In genomic region chr14:100237735-100238418, GRCh38 we compare ENCODE assay signal across 8 cellular contexts. TPM values are rescaled to one million over a fixed set of nuclear protein-coding genes. Genes with fewer than 3 reads are reported as not detected.
DNase-seq lines count a peak whose midpoint lies in the region; ATAC-seq, FAIRE-seq and TF ChIP-seq lines count a peak whose summit lies in the region.

No MANE protein-coding gene starts in this region.

- intact Hi-C loops in activated CD4-positive, alpha-beta memory T cell treated with anti-CD3 and anti-CD28 coated beads for 36 hours (cut with micrococcal nuclease): loop anchor here (1.0 to 5.0 kb wide), 4 partner anchors 17 to 1524 kb away; partner anchors contain the start of genes CCNK, PPP2R5C and SETD3
- intact Hi-C loops in endothelial cell of umbilical vein (cut with micrococcal nuclease): loop anchor here (1.0 to 5.0 kb wide), 3 partner anchors 68 to 266 kb away; partner anchors contain the start of gene SLC25A29
- intact Hi-C loops in testis (cut with DNase I; ENCODE audit: low total_unique reads): no loop called here

- no peak for DNase-seq in GM12864 (ENCODE audit: low read depth)
- DNase-seq in NCI-H524 treated with DMSO at 0.1 percent for 48 hours (lab: John Stamatoyannopoulos, UW): peak; percentile 24
- peak; percentile 75 for DNase-seq in activated CD4-positive, alpha-beta memory T cell treated with anti-CD3 and anti-CD28 coated beads for 36 hours
- peak; percentile 34 for DNase-seq in endothelial cell of umbilical vein (ENCODE audit: low read depth, low spot score)
- peak; percentile 65 for DNase-seq in testis

- H3K9ac ChIP-seq in endothelial cell of umbilical vein (replicated peaks; ENCODE audit: extremely low read depth, insufficient read depth, low read length) (peak overlapping the region; percentile 97), muscle layer of colon (ENCODE audit: low read length) (peak overlapping the region; percentile 49)

- peaks cover 34% of the 10 kb centered on the region for H3K36me3 Mint-ChIP-seq in activated CD4-positive, alpha-beta memory T cell treated with anti-CD3 and anti-CD28 coated beads for 36 hours

- H3K27me3 Mint-ChIP-seq in activated CD4-positive, alpha-beta memory T cell treated with anti-CD3 and anti-CD28 coated beads for 36 hours: peaks cover 2% of the 10 kb centered on the region

- peaks cover 11% of the 10 kb centered on the region for H4K20me1 ChIP-seq in endothelial cell of umbilical vein (replicated peaks; ENCODE audit: control insufficient read depth, extremely low read depth, insufficient read depth, low read length)

- H3K79me2 ChIP-seq in endothelial cell of umbilical vein (ENCODE audit: control insufficient read depth, insufficient read depth, low read length): peaks cover 86% of the 10 kb centered on the region

- H3K9me3 Mint-ChIP-seq in activated CD4-positive, alpha-beta memory T cell treated with anti-CD3 and anti-CD28 coated beads for 36 hours: no peaks in the 10 kb centered on the region

- H3K27ac Mint-ChIP-seq in activated CD4-positive, alpha-beta memory T cell treated with anti-CD3 and anti-CD28 coated beads for 36 hours: peak overlapping the region; percentile 92

- BruUV-seq in endothelial cell of umbilical vein (replicated peaks; lab: Mats Ljungman, UMichigan): no TSS peak

- H3K4me3 ChIP-seq in GM12864 (ENCODE audit: low read depth, low read length) (peak overlapping the region; percentile 67), endothelial cell of umbilical vein (replicated peaks in 1 of 3; ENCODE audit: insufficient read depth in 1 of 3, low read depth in 1 of 3, low read length in 3 of 3) (peak overlapping the region; percentile 72 to 100 (median 99)), muscle layer of colon (ENCODE audit: low read depth in 1 of 2, low read length in 2 of 2) (peak overlapping the region; percentile 64 to 71), testis (peak overlapping the region; percentile 99 to 100)

- FAIRE-seq in endothelial cell of umbilical vein (lab: Jason Lieb, UNC): no peak

- ATAC-seq in HG02884 (IDR thresholded peaks at IDR 0.05; ENCODE audit: unreplicated experiment) (peak; percentile 7), GM18909 (IDR thresholded peaks at IDR 0.05; ENCODE audit: poor library complexity, unreplicated experiment) (no peak)

- TF ChIP-seq POLR2A in endothelial cell of umbilical vein (IDR thresholded peaks at IDR 0.05; ENCODE audit: low read depth, low read length) (peak; percentile 10), testis (IDR thresholded peaks at IDR 0.05) (no peak)

- H3K27me3 ChIP-seq in endothelial cell of umbilical vein (ENCODE audit: control insufficient read depth in 2 of 2, insufficient read depth in 2 of 2, low read length in 2 of 2) (no peaks in the 10 kb centered on the region), muscle layer of colon (ENCODE audit: control insufficient read depth in 1 of 2, insufficient read depth in 2 of 2, low read length in 2 of 2) (no peaks in the 10 kb centered on the region), testis (no peaks in the 10 kb centered on the region)

- CTCF ChIA-PET in activated CD4-positive, alpha-beta memory T cell treated with anti-CD3 and anti-CD28 coated beads for 36 hours (lab: Charles Lee): interaction anchor here (0.9 to 3.2 kb wide), 6 partner anchors 13 to 255 kb away, joined by 3 to 19 read pairs (median 8); no protein-coding TSS in a partner anchor
- CTCF ChIA-PET in endothelial cell of umbilical vein (lab: Charles Lee): interaction anchor here (1.0 to 1.2 kb wide), 2 partner anchors 45 to 130 kb away, joined by 3 to 5 read pairs; no protein-coding TSS in a partner anchor

- TF ChIP-seq CTCF in GM12864 (IDR thresholded peaks at IDR 0.05; ENCODE audit: low read depth, low read length, missing control alignments) (no peak), endothelial cell of umbilical vein (IDR thresholded peaks at IDR 0.05; ENCODE audit: extremely low read depth in 1 of 2, insufficient read depth in 1 of 2, low read depth in 1 of 2, low read length in 2 of 2) (no peak), testis (IDR thresholded peaks at IDR 0.05) (no peak)

- H3K9me3 ChIP-seq in endothelial cell of umbilical vein (replicated peaks; ENCODE audit: control insufficient read depth, insufficient read depth, low read length) (no peaks in the 10 kb centered on the region), muscle layer of colon (ENCODE audit: low read length) (no peaks in the 10 kb centered on the region), testis (no peaks in the 10 kb centered on the region)

- no peaks in the 10 kb centered on the region for H3K9me1 ChIP-seq in endothelial cell of umbilical vein (replicated peaks; ENCODE audit: control insufficient read depth, extremely low read depth, insufficient read depth, low read length)

- no peaks in the 10 kb centered on the region for H3K36me3 ChIP-seq in endothelial cell of umbilical vein (ENCODE audit: control insufficient read depth in 2 of 2, extremely low read depth in 1 of 2, insufficient read depth in 2 of 2, low read length in 2 of 2)
- H3K36me3 ChIP-seq in muscle layer of colon (ENCODE audit: insufficient read depth, low read length): no peaks in the 10 kb centered on the region
- no peaks in the 10 kb centered on the region for H3K36me3 ChIP-seq in testis (ENCODE audit: low read depth, missing control alignments)

- peak overlapping the region; percentile 44 for H2AFZ ChIP-seq in endothelial cell of umbilical vein (ENCODE audit: low read depth, low read length)

- H3K4me3 Mint-ChIP-seq in activated CD4-positive, alpha-beta memory T cell treated with anti-CD3 and anti-CD28 coated beads for 36 hours: peak overlapping the region; percentile 89

- POLR2A ChIA-PET in activated CD4-positive, alpha-beta memory T cell treated with anti-CD3 and anti-CD28 coated beads for 36 hours (lab: Charles Lee): interaction anchor here (1.0 to 5.0 kb wide), 5 partner anchors 14 to 140 kb away, joined by 3 to 64 read pairs (median 6); a partner anchor contains a TSS
- POLR2A ChIA-PET in endothelial cell of umbilical vein (lab: Charles Lee): no interaction called here

- H3K4me1 ChIP-seq in endothelial cell of umbilical vein (ENCODE audit: control insufficient read depth, extremely low read depth, insufficient read depth, low read length) (peaks cover 22% of the 10 kb centered on the region), muscle layer of colon (ENCODE audit: insufficient read depth, low read length) (peaks cover 31% of the 10 kb centered on the region), testis (peaks cover 22% of the 10 kb centered on the region)

- dilution Hi-C loops in endothelial cell of umbilical vein (cut with MboI; ENCODE audit: extremely low pct_ligation_motif_present, low sequenced_read_pairs): no loop called here

- H3K4me1 Mint-ChIP-seq in activated CD4-positive, alpha-beta memory T cell treated with anti-CD3 and anti-CD28 coated beads for 36 hours (ENCODE audit: low read depth): peaks cover 55% of the 10 kb centered on the region

- 0 to 1% methylated on average over 41 to 57 of the region's 64 CpGs for WGBS in testis, 2 donors

- peak overlapping the region; percentile 92 for H3K27ac ChIP-seq in endothelial cell of umbilical vein (ENCODE audit: insufficient read depth, low read depth, low read length)
- H3K27ac ChIP-seq in muscle layer of colon (ENCODE audit: low read depth, low read length): peak overlapping the region; percentile 99
- peak overlapping the region; percentile 90 to 99 for H3K27ac ChIP-seq in testis

- peak overlapping the region; percentile 96 for H3K4me2 ChIP-seq in endothelial cell of umbilical vein (ENCODE audit: insufficient read depth, low read length)

TF ChIP-seq in endothelial cell of umbilical vein, 7 proteins besides CTCF, POLR2A, EP300 and RAD21:
- TF ChIP-seq MYC (IDR thresholded peaks at IDR 0.05; ENCODE audit: low read depth, low read length) (no peak), POLR2AphosphoS5 (IDR thresholded peaks at IDR 0.05; ENCODE audit: insufficient read depth, low read depth, low read length) (peak; percentile 51)
TF ChIP-seq in endothelial cell of umbilical vein: peak in this region for 1.

RNA-seq across cellular contexts. Expression of gene YY1, which starts 1.1 kb away (rescaled TPM):
- total RNA-seq in activated CD4-positive, alpha-beta memory T cell treated with anti-CD3 and anti-CD28 coated beads for 36 hours: 10 to 100 TPM; 88.6 to 98.2 TPM
- 71.0 and 78.6 TPM in 2 replicates for total RNA-seq in endothelial cell of umbilical vein
- 18.6 and 23.5 TPM in 2 replicates for polyA plus RNA-seq in endothelial cell of umbilical vein
- polyA plus RNA-seq in endothelial cell of umbilical vein (2011; cell fraction: cytosol; rRNA removed): 24.3 and 27.6 TPM in 2 replicates
- 36.4 and 39.8 TPM in 2 replicates for polyA plus RNA-seq in endothelial cell of umbilical vein (2011; cell fraction: nucleus; rRNA removed)
- polyA plus RNA-seq in endothelial cell of umbilical vein (2012): 42.9 and 57.4 TPM in 2 replicates
- 27.8 and 31.4 TPM in 2 replicates for polyA minus RNA-seq in endothelial cell of umbilical vein
- polyA minus RNA-seq in endothelial cell of umbilical vein (2011; cell fraction: cytosol; rRNA and poly(A)+ RNA removed): 33.1 TPM
- polyA minus RNA-seq in endothelial cell of umbilical vein (2011; cell fraction: nucleus; rRNA and poly(A)+ RNA removed): 22.2 and 27.0 TPM in 2 replicates
- total RNA-seq in testis: 10 to 100 TPM; 58.1 to 68.2 TPM
- 74.2 TPM for polyA plus RNA-seq in testis (ENCODE audit: insufficient read depth, low read depth, low replicate concordance)
